Comparison of ENCODE assay signal across 1 cellular context in the genomic region with DNA sequence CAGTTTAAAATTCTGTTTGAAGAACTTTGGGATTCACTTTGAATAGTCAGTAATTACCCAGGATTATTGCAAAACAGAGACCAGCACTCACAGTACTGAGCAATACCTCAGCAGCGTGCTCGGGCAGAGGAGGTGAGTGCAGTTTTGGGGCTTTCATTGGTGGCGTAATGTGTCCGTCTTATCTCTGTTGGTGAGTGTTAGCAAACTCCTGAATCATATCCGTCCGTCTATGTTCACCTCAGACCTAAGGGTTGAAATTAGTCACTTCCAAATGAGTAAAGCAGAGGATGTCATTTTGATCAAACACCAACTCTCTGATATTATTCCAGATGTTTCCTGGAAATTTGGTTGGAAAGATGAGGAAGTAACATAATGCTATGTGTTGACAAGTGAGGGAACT.
TF ChIP-seq lines count a peak whose summit lies in the region.

No MANE protein-coding gene starts in this region.

TF ChIP-seq in GM23338, 12 proteins besides CTCF, POLR2A, EP300 and RAD21 (continued from another document):
- TF ChIP-seq, protein P1, sequence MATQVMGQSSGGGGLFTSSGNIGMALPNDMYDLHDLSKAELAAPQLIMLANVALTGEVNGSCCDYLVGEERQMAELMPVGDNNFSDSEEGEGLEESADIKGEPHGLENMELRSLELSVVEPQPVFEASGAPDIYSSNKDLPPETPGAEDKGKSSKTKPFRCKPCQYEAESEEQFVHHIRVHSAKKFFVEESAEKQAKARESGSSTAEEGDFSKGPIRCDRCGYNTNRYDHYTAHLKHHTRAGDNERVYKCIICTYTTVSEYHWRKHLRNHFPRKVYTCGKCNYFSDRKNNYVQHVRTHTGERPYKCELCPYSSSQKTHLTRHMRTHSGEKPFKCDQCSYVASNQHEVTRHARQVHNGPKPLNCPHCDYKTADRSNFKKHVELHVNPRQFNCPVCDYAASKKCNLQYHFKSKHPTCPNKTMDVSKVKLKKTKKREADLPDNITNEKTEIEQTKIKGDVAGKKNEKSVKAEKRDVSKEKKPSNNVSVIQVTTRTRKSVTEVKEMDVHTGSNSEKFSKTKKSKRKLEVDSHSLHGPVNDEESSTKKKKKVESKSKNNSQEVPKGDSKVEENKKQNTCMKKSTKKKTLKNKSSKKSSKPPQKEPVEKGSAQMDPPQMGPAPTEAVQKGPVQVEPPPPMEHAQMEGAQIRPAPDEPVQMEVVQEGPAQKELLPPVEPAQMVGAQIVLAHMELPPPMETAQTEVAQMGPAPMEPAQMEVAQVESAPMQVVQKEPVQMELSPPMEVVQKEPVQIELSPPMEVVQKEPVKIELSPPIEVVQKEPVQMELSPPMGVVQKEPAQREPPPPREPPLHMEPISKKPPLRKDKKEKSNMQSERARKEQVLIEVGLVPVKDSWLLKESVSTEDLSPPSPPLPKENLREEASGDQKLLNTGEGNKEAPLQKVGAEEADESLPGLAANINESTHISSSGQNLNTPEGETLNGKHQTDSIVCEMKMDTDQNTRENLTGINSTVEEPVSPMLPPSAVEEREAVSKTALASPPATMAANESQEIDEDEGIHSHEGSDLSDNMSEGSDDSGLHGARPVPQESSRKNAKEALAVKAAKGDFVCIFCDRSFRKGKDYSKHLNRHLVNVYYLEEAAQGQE (IDR thresholded peaks at IDR 0.05; ENCODE audit: unreplicated experiment) = no peak
- no peak for TF ChIP-seq STAT1 (IDR thresholded peaks at IDR 0.05; ENCODE audit: unreplicated experiment)
- no peak for TF ChIP-seq EZH2phosphoT487 (IDR thresholded peaks at IDR 0.05; ENCODE audit: unreplicated experiment)
- TF ChIP-seq ZNF331 (CRISPR knock-in tag; IDR thresholded peaks at IDR 0.05; ENCODE audit: low read depth) = no peak
- no peak for TF ChIP-seq NANOG (IDR thresholded peaks at IDR 0.05; ENCODE audit: borderline replicate concordance)
- no peak for TF ChIP-seq POLR2AphosphoS5 (IDR thresholded peaks at IDR 0.05; ENCODE audit: low read depth)
- TF ChIP-seq CREB1 (CRISPR knock-in tag; IDR thresholded peaks at IDR 0.05; ENCODE audit: low read depth) = no peak
